8 cellular contexts compared by ENCODE assay signal in the genomic region with DNA sequence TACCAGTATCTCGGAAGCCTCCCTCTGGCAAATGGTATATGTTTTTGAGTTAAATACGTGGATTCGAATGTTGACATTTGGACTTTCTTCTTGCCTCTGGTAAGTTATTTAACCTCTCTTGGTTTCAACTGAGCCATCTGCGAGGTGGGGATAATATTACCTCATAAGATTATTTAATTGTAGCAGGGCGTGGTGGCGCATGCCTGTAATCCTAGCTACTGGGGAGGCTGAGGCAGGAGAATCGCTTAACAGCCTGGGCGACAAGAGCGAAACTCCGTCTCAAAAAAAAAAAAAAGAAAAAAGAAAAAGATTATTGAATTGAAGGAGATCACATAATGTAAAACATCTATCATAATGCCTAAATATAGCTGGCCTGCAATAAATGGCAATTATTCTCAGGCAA. TPM values are rescaled to one million over a fixed set of nuclear protein-coding genes. Genes with fewer than 3 reads are reported as not detected.
DNase-seq lines count a peak whose midpoint lies in the region; ATAC-seq lines count a peak whose summit lies in the region.

No MANE protein-coding gene starts in this region.

- peak overlapping the region; percentile 93 for H3K4me3 Mint-ChIP-seq in activated CD4-positive, alpha-beta T cell treated with anti-CD3 and anti-CD28 coated beads, Interleukin-2, amount 10 ng/mL, durations not matched to agents 24 days and 14 days
- peak overlapping the region; percentile 94 for H3K4me3 Mint-ChIP-seq in activated naive CD8-positive, alpha-beta T cell treated with anti-CD3 and anti-CD28 coated beads, Interleukin-2, amount 10 ng/mL, durations not matched to agents 7 days and 5 days

- in situ Hi-C loops in ACHN (cut with HindIII; ENCODE audit: low pct_ligation_motif_present, low pct_unique_long_range_greater_than_20kb, low sequenced_read_pairs), result no loop called here

- H3K27me3 Mint-ChIP-seq in activated CD4-positive, alpha-beta T cell treated with anti-CD3 and anti-CD28 coated beads, Interleukin-2, amount 10 ng/mL, durations not matched to agents 24 days and 14 days, result peaks cover 4% of the 10 kb centered on the region
- H3K27me3 Mint-ChIP-seq in activated naive CD8-positive, alpha-beta T cell treated with anti-CD3 and anti-CD28 coated beads, Interleukin-2, amount 10 ng/mL, durations not matched to agents 7 days and 5 days, result no peaks in the 10 kb centered on the region

- no peaks in the 10 kb centered on the region for H3K9me3 Mint-ChIP-seq in activated CD4-positive, alpha-beta T cell treated with anti-CD3 and anti-CD28 coated beads, Interleukin-2, amount 10 ng/mL, durations not matched to agents 24 days and 14 days
- H3K9me3 Mint-ChIP-seq in activated naive CD8-positive, alpha-beta T cell treated with anti-CD3 and anti-CD28 coated beads, Interleukin-2, amount 10 ng/mL, durations not matched to agents 7 days and 5 days, result no peaks in the 10 kb centered on the region

- H3K27ac Mint-ChIP-seq in activated CD4-positive, alpha-beta T cell treated with anti-CD3 and anti-CD28 coated beads, Interleukin-2, amount 10 ng/mL, durations not matched to agents 24 days and 14 days, result peak overlapping the region; percentile 92
- H3K27ac Mint-ChIP-seq in activated naive CD8-positive, alpha-beta T cell treated with anti-CD3 and anti-CD28 coated beads, Interleukin-2, amount 10 ng/mL, durations not matched to agents 7 days and 5 days, result peak overlapping the region; percentile 96

- H3K27ac ChIP-seq in thymus (ENCODE audit: low read depth), result peak overlapping the region; percentile 97

- no peak for DNase-seq in activated CD4-positive, alpha-beta T cell treated with anti-CD3 and anti-CD28 coated beads, Interleukin-2, amount 10 ng/mL, durations not matched to agents 24 days and 14 days
- DNase-seq in activated CD4-positive, alpha-beta T cell treated with anti-CD3 and anti-CD28 coated beads, Interleukin-2, amount 50 U/mL, for 1 hour, result no peak
- peak; percentile 31 for DNase-seq in activated naive CD8-positive, alpha-beta T cell treated with anti-CD3 and anti-CD28 coated beads, Interleukin-2, amount 10 ng/mL, durations not matched to agents 7 days and 5 days
- DNase-seq in left colon, result peak in 1 of 2 donors; percentile 36
- no peak for DNase-seq in amniotic stem cell (lab: John Stamatoyannopoulos, UW)
- DNase-seq in ACHN, result no peak

- H3K4me1 ChIP-seq in thymus (ENCODE audit: control insufficient read depth, insufficient read depth, low read length), result peaks cover 2% of the 10 kb centered on the region

- no peaks in the 10 kb centered on the region for H3K36me3 ChIP-seq in thymus (ENCODE audit: control insufficient read depth, insufficient read depth)

- POLR2A ChIA-PET in activated naive CD8-positive, alpha-beta T cell treated with anti-CD3 and anti-CD28 coated beads, Interleukin-2, amount 10 ng/mL, durations not matched to agents 7 days and 5 days (lab: Charles Lee), result interaction anchor here (0.6 to 2.9 kb wide), 15 partner anchors 8 to 1311 kb away, joined by 3 to 42 read pairs (median 4); a partner anchor contains a TSS

- WGBS in thymus, result 66% methylated on average over 10 of the region's 10 CpGs

- H3K27me3 ChIP-seq in thymus (ENCODE audit: control insufficient read depth, insufficient read depth), result no peaks in the 10 kb centered on the region

- intact Hi-C loops in activated CD4-positive, alpha-beta T cell treated with anti-CD3 and anti-CD28 coated beads, Interleukin-2, amount 10 ng/mL, durations not matched to agents 24 days and 14 days (cut with micrococcal nuclease), result loop anchor here (1.0 to 10.0 kb wide), 4 partner anchors 173 to 725 kb away; a partner anchor contains a TSS
- intact Hi-C loops in left colon (cut with DNase I, micrococcal nuclease), result no loop called here

- H3K9me3 ChIP-seq in thymus (ENCODE audit: control insufficient read depth), result no peaks in the 10 kb centered on the region

- H3K4me1 Mint-ChIP-seq in activated CD4-positive, alpha-beta T cell treated with anti-CD3 and anti-CD28 coated beads, Interleukin-2, amount 10 ng/mL, durations not matched to agents 24 days and 14 days, result peaks cover 12% of the 10 kb centered on the region
- peaks cover 16% of the 10 kb centered on the region for H3K4me1 Mint-ChIP-seq in activated naive CD8-positive, alpha-beta T cell treated with anti-CD3 and anti-CD28 coated beads, Interleukin-2, amount 10 ng/mL, durations not matched to agents 7 days and 5 days

- ATAC-seq in activated naive CD8-positive, alpha-beta T cell treated with anti-CD3 and anti-CD28 coated beads, Interleukin-2, amount 10 ng/mL, durations not matched to agents 7 days and 5 days (ENCODE audit: low read depth), result no peak
- peak; percentile 15 for ATAC-seq in left colon
- ATAC-seq in GM21723 (IDR thresholded peaks at IDR 0.05; ENCODE audit: unreplicated experiment), result no peak

- H3K4me3 ChIP-seq in thymus (ENCODE audit: low read length), result peak overlapping the region; percentile 89

- peaks cover 6% of the 10 kb centered on the region for H3K36me3 Mint-ChIP-seq in activated CD4-positive, alpha-beta T cell treated with anti-CD3 and anti-CD28 coated beads, Interleukin-2, amount 10 ng/mL, durations not matched to agents 24 days and 14 days (ENCODE audit: low read depth)
- H3K36me3 Mint-ChIP-seq in activated naive CD8-positive, alpha-beta T cell treated with anti-CD3 and anti-CD28 coated beads, Interleukin-2, amount 10 ng/mL, durations not matched to agents 7 days and 5 days, result peaks cover 3% of the 10 kb centered on the region

RNA-seq across cellular contexts. Expression of a gene that starts 0.4 kb away (rescaled TPM):
- total RNA-seq in activated CD4-positive, alpha-beta T cell treated with anti-CD3 and anti-CD28 coated beads, Interleukin-2, amount 10 ng/mL, durations not matched to agents 24 days and 14 days, result 11.9 and 12.1 TPM in 2 replicates
- total RNA-seq in activated naive CD8-positive, alpha-beta T cell treated with anti-CD3 and anti-CD28 coated beads, Interleukin-2, amount 10 ng/mL, durations not matched to agents 7 days and 5 days, result 10 to 100 TPM; 11.6 to 12.1 TPM
- total RNA-seq in left colon, result 1 to 10 TPM; 4.3 to 4.5 TPM
- polyA plus RNA-seq in thymus, result 5.1 TPM

RNA-seq across cellular contexts. Expression of a gene that starts 16.4 kb away (rescaled TPM):
- 19.3 and 19.7 TPM in 2 replicates for total RNA-seq in activated CD4-positive, alpha-beta T cell treated with anti-CD3 and anti-CD28 coated beads, Interleukin-2, amount 10 ng/mL, durations not matched to agents 24 days and 14 days
- 10 to 100 TPM; 13.6 to 14.7 TPM for total RNA-seq in activated naive CD8-positive, alpha-beta T cell treated with anti-CD3 and anti-CD28 coated beads, Interleukin-2, amount 10 ng/mL, durations not matched to agents 7 days and 5 days
- total RNA-seq in left colon, result 1 to 10 TPM; 6.5 to 6.7 TPM
- polyA plus RNA-seq in thymus, result 12.6 TPM

RNA-seq across cellular contexts. Expression of a gene that starts 28.9 kb away (rescaled TPM):
- 477 and 504 TPM in 2 replicates for total RNA-seq in activated CD4-positive, alpha-beta T cell treated with anti-CD3 and anti-CD28 coated beads, Interleukin-2, amount 10 ng/mL, durations not matched to agents 24 days and 14 days
- 100 to 1,000 TPM; 264 to 291 TPM for total RNA-seq in activated naive CD8-positive, alpha-beta T cell treated with anti-CD3 and anti-CD28 coated beads, Interleukin-2, amount 10 ng/mL, durations not matched to agents 7 days and 5 days
- total RNA-seq in left colon, result 100 to 1,000 TPM; 480 to 668 TPM
- 772 TPM for polyA plus RNA-seq in thymus

RNA-seq across cellular contexts. Expression of a gene that starts 29.0 kb away (rescaled TPM):
- total RNA-seq in activated CD4-positive, alpha-beta T cell treated with anti-CD3 and anti-CD28 coated beads, Interleukin-2, amount 10 ng/mL, durations not matched to agents 24 days and 14 days, result 103 and 105 TPM in 2 replicates
- total RNA-seq in activated naive CD8-positive, alpha-beta T cell treated with anti-CD3 and anti-CD28 coated beads, Interleukin-2, amount 10 ng/mL, durations not matched to agents 7 days and 5 days, result 10 to 100 TPM; 45.1 to 49.9 TPM
- 10 to 100 TPM; 17.9 to 26.3 TPM for total RNA-seq in left colon
- polyA plus RNA-seq in thymus, result 20.4 TPM
